ENCODE assay signal across 29 cellular contexts in genomic region chr3:114270019-114270418, GRCh38. TPM values are rescaled to one million over a fixed set of nuclear protein-coding genes. Genes with fewer than 3 reads are reported as not detected.
"Had no signal": no experiment of that assay in that cellular context is flagged by ENCODE, and none has a peak within 500 bp of the region (broad histone marks: within the 10 kb centered on the region; RNA-seq: fewer than 3 reads in every experiment).

No MANE protein-coding gene starts in this region.

- ATAC-seq: stimulated activated effector memory CD8-positive, alpha-beta T cell treated with anti-CD3 and anti-CD28 coated beads, Interleukin-12 subunit alpha, Interleukin-12 subunit beta, amount 100 ng/mL, for 72 hours; stimulated activated memory B cell treated with anti-CD40 and anti-IgM and Interleukin-4, amounts not matched to agents 10 μg/mL and 1 μg/mL and 100 μg/mL, for 72 hours; stimulated activated naive B cell treated with anti-CD40 and anti-IgM and Interleukin-4, amounts not matched to agents 10 μg/mL and 1 μg/mL and 100 μg/mL, for 72 hours; stimulated activated naive CD8-positive, alpha-beta T cell treated with anti-CD3 and anti-CD28 coated beads, Interleukin-15, amount 100 ng/mL, for 72 hours; stimulated activated naive CD8-positive, alpha-beta T cell treated with anti-CD3 and anti-CD28 coated beads, Interleukin-15, Interleukin-2, amounts not matched to agents 100 U/mL and 50 U/mL, for 24 hours; upper lobe of right lung had no signal

- DNase-seq: stimulated activated CD4-positive, alpha-beta T cell treated with anti-CD3 and anti-CD28 coated beads, Interleukin-2, amount 100 ng/mL, for 48 hours; stimulated activated CD4-positive, alpha-beta T cell treated with anti-CD3 and anti-CD28 coated beads, Interleukin-4, amount 100 ng/mL, for 1 hour; stimulated activated CD4-positive, alpha-beta T cell treated with anti-CD3 and anti-CD28 coated beads, Interleukin-4, amount 100 ng/mL, for 24 hours; stimulated activated CD4-positive, alpha-beta T cell treated with anti-CD3 and anti-CD28 coated beads, Interleukin-4, amount 100 ng/mL, for 4 hours; stimulated activated CD8-positive, alpha-beta memory T cell treated with anti-CD3 and anti-CD28 coated beads, Interleukin-4, amount 100 ng/mL, for 48 hours; stimulated activated naive B cell treated with anti-CD40 and anti-IgM and Interleukin-4, amounts not matched to agents 10 μg/mL and 1 μg/mL and 100 μg/mL, for 72 hours; stimulated activated naive CD4-positive, alpha-beta T cell; stimulated activated naive CD4-positive, alpha-beta T cell treated with Interleukin-2 at 50 U/mL for 16 hours; stimulated activated naive CD8-positive, alpha-beta T cell treated with anti-CD3 and anti-CD28 coated beads, Interleukin-15, amount 100 ng/mL, for 72 hours; stimulated activated naive CD8-positive, alpha-beta T cell treated with anti-CD3 and anti-CD28 coated beads, Interleukin-15, Interleukin-2, amounts not matched to agents 100 U/mL and 50 U/mL, for 24 hours; stomach; substantia nigra; testis; thyroid gland; tibial artery; transverse colon; trophoblast cell; upper lobe of left lung; upper lobe of right lung; uterus had no signal

- H3K36me3 Mint-ChIP-seq: stimulated activated effector memory CD8-positive, alpha-beta T cell treated with anti-CD3 and anti-CD28 coated beads, Interleukin-12 subunit alpha, Interleukin-12 subunit beta, amount 100 ng/mL, for 72 hours; type B pancreatic cell had no signal

- H3K4me1 Mint-ChIP-seq: stimulated activated naive B cell treated with anti-CD40 and anti-IgM and Interleukin-4, amounts not matched to agents 10 μg/mL and 1 μg/mL and 100 μg/mL, for 72 hours; stimulated activated naive CD8-positive, alpha-beta T cell treated with anti-CD3 and anti-CD28 coated beads, Interleukin-15, amount 100 ng/mL, for 72 hours had no signal

- H3K27me3 Mint-ChIP-seq: stimulated activated memory B cell treated with anti-CD40 and anti-IgM and Interleukin-4, amounts not matched to agents 10 μg/mL and 1 μg/mL and 100 μg/mL, for 72 hours; stimulated activated naive CD8-positive, alpha-beta T cell treated with anti-CD3 and anti-CD28 coated beads, Interleukin-15, amount 100 ng/mL, for 72 hours; stimulated activated naive CD8-positive, alpha-beta T cell treated with anti-CD3 and anti-CD28 coated beads, Interleukin-15, Interleukin-2, amounts not matched to agents 100 ng/mL and 50 ng/mL, for 24 hours; type B pancreatic cell had no signal

- H3K4me3 Mint-ChIP-seq: stimulated activated effector memory CD8-positive, alpha-beta T cell treated with anti-CD3 and anti-CD28 coated beads, Interleukin-12 subunit alpha, Interleukin-12 subunit beta, amount 100 ng/mL, for 72 hours; stimulated activated memory B cell treated with anti-CD40 and anti-IgM and Interleukin-4, amounts not matched to agents 10 μg/mL and 1 μg/mL and 100 μg/mL, for 72 hours; stimulated activated naive B cell treated with anti-CD40 and anti-IgM and Interleukin-4, amounts not matched to agents 10 μg/mL and 1 μg/mL and 100 μg/mL, for 72 hours; stimulated activated naive CD8-positive, alpha-beta T cell treated with anti-CD3 and anti-CD28 coated beads, Interleukin-15, amount 100 ng/mL, for 72 hours; stimulated activated naive CD8-positive, alpha-beta T cell treated with anti-CD3 and anti-CD28 coated beads, Interleukin-15, Interleukin-2, amounts not matched to agents 100 ng/mL and 50 ng/mL, for 24 hours; type B pancreatic cell had no signal

- H3K27ac Mint-ChIP-seq: stimulated activated effector memory CD8-positive, alpha-beta T cell treated with anti-CD3 and anti-CD28 coated beads, Interleukin-12 subunit alpha, Interleukin-12 subunit beta, amount 100 ng/mL, for 72 hours; stimulated activated memory B cell treated with anti-CD40 and anti-IgM and Interleukin-4, amounts not matched to agents 10 μg/mL and 1 μg/mL and 100 μg/mL, for 72 hours; stimulated activated naive B cell treated with anti-CD40 and anti-IgM and Interleukin-4, amounts not matched to agents 10 μg/mL and 1 μg/mL and 100 μg/mL, for 72 hours; stimulated activated naive CD8-positive, alpha-beta T cell treated with anti-CD3 and anti-CD28 coated beads, Interleukin-15, amount 100 ng/mL, for 72 hours; stimulated activated naive CD8-positive, alpha-beta T cell treated with anti-CD3 and anti-CD28 coated beads, Interleukin-15, Interleukin-2, amounts not matched to agents 100 ng/mL and 50 ng/mL, for 24 hours; type B pancreatic cell had no signal

RNA-seq across cellular contexts. Expression of gene ZNF80, which starts 32.6 kb away (rescaled TPM):
- total RNA-seq: suprapubic skin, temporal lobe, thoracic aorta, thyroid gland, transverse colon, upper lobe of right lung, ureter, urinary bladder, uterus had no signal
- polyA plus RNA-seq: stomach had no signal
